Comparison of ENCODE assay signal across 19 cellular contexts in the genomic region with DNA sequence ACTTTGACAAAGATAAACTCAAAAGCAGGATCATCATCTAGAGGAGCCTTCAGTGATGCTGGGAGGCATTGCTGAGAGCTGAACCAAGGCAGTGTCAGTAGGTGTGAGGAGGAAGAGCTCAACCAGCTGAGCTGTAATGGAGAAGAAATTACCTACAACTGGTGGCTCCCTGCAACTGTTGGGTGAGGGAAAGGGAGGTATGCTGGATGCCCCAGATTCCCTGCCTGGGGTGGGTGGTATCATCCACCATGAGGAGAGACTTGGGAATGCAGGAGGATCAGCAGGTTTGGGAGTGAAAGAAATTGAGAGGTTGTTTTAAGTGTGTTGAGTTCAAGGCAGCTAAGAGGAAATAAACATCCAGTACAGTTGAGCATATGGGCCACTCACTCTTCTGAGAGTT.
A peak's percentile ranks its signal among the peaks of the same experiment; 100 is the strongest.
DNase-seq lines count a peak whose midpoint lies in the region; ATAC-seq, FAIRE-seq and TF ChIP-seq lines count a peak whose summit lies in the region.
"Had no signal": no experiment of that assay in that cellular context is flagged by ENCODE, and none has a peak within 500 bp of the region (broad histone marks: within the 10 kb centered on the region; RNA-seq: fewer than 3 reads in every experiment).

No MANE protein-coding gene starts in this region.

- TF ChIP-seq CTCF in A549 (IDR thresholded peaks at IDR 0.05) (no peak), mammary epithelial cell (conservative IDR thresholded peaks at IDR 0.05 in 1 of 2, IDR thresholded peaks at IDR 0.05 in 1 of 2; ENCODE audit: extremely low read depth in 1 of 2, insufficient read depth in 1 of 2, low read depth in 1 of 2, low read length in 2 of 2) (no peak), keratinocyte (optimal IDR thresholded peaks at IDR 0.05 in 1 of 3, IDR thresholded peaks at IDR 0.05 in 1 of 3, conservative IDR thresholded peaks at IDR 0.05 in 1 of 3; ENCODE audit: extremely low read depth in 1 of 3, insufficient read depth in 2 of 3, low read length in 3 of 3) (no peak), BE2C (IDR thresholded peaks at IDR 0.05; ENCODE audit: low read depth, low read length) (no peak), left lung (IDR thresholded peaks at IDR 0.05) (no peak)

- TF ChIP-seq EP300 in A549 (IDR thresholded peaks at IDR 0.05), result no peak

- no peaks in the 10 kb centered on the region for H3K9me1 ChIP-seq in keratinocyte (ENCODE audit: control insufficient read depth, extremely low read depth, insufficient read depth, low read length)

- no peaks in the 10 kb centered on the region for H3K36me3 ChIP-seq in mammary epithelial cell (ENCODE audit: insufficient read depth, low read length)
- no peaks in the 10 kb centered on the region for H3K36me3 ChIP-seq in keratinocyte (ENCODE audit: control insufficient read depth in 2 of 2, extremely low read depth in 1 of 2, insufficient read depth in 2 of 2, low read length in 2 of 2)
- no peaks in the 10 kb centered on the region for H3K36me3 ChIP-seq in BE2C
- H3K36me3 ChIP-seq in left lung, result no peaks in the 10 kb centered on the region
- H3K36me3 ChIP-seq: HAP-1 had no signal

- H3K4me3 ChIP-seq in A549 (no peak overlapping the region), mammary epithelial cell (replicated peaks in 1 of 3; ENCODE audit: insufficient read depth in 1 of 3, low read depth in 2 of 3, low read length in 3 of 3) (no peak overlapping the region), keratinocyte (ENCODE audit: control insufficient read depth in 2 of 3, extremely low read depth in 1 of 3, insufficient read depth in 2 of 3, low read depth in 1 of 3, low read length in 3 of 3) (peak overlapping the region in 1 of 3 experiments; percentile 29), BE2C (ENCODE audit: low read depth, low read length) (no peak overlapping the region), left lung (no peak overlapping the region)
- H3K4me3 ChIP-seq: HAP-1, SJCRH30 had no signal

- POLR2A ChIA-PET in A549 (lab: Yijun Ruan, JAX), result no interaction called here

- TF ChIP-seq POLR2A in A549 (IDR thresholded peaks at IDR 0.05; ENCODE audit: low read length), result no peak

- CTCF ChIA-PET in A549 (lab: Yijun Ruan, JAX), result interaction anchor here (0.7 to 1.4 kb wide), 6 partner anchors 20 to 388 kb away, joined by 3 to 4 read pairs (median 3); no protein-coding TSS in a partner anchor
- CTCF ChIA-PET in mammary epithelial cell (lab: Charles Lee; ENCODE audit: low non-redundant PET), result interaction anchor here (0.8 kb wide), 1 partner anchor 402 kb away, joined by 4 read pairs; no protein-coding TSS in a partner anchor

- H3K27ac ChIP-seq in A549 (peak overlapping the region in 1 of 2 experiments; percentile 62; a peak in 3 of 6 replicates), mammary epithelial cell (ENCODE audit: insufficient read depth, low read depth, low read length) (no peak overlapping the region), keratinocyte (ENCODE audit: control insufficient read depth, insufficient read depth, low read length) (peak overlapping the region; percentile 46), left lung (no peak overlapping the region)
- H3K27ac ChIP-seq: SJCRH30 had no signal

- intact Hi-C loops in mammary epithelial cell (cut with micrococcal nuclease), result loop anchor here (1.0 to 10.0 kb wide), 5 partner anchors 38 to 404 kb away; a partner anchor contains a TSS
- intact Hi-C loops in left lung (cut with DNase I), result no loop called here

- H3K27me3 ChIP-seq in mammary epithelial cell (ENCODE audit: insufficient read depth, low read length) (no peaks in the 10 kb centered on the region), keratinocyte (ENCODE audit: control insufficient read depth, extremely low read depth, insufficient read depth, low read length) (no peaks in the 10 kb centered on the region), BE2C (no peaks in the 10 kb centered on the region), left lung (no peaks in the 10 kb centered on the region)
- H3K27me3 ChIP-seq: SJCRH30 had no signal

- H2AFZ ChIP-seq in mammary epithelial cell (ENCODE audit: low read depth, low read length), result peak overlapping the region; percentile 77
- peak overlapping the region; percentile 42 for H2AFZ ChIP-seq in keratinocyte (ENCODE audit: control insufficient read depth, low read length)

- in situ Hi-C loops in mammary epithelial cell (cut with MboI; ENCODE audit: low sequenced_read_pairs in 2 of 2), result no loop called here

- ATAC-seq in A549 (peak in 1 of 2 experiments; percentile 38; a peak in 3 of 6 replicates), GM18873 (IDR thresholded peaks at IDR 0.05; ENCODE audit: low FRiP score, unreplicated experiment) (no peak), left lung (no peak)

- H3K9ac ChIP-seq in mammary epithelial cell (ENCODE audit: insufficient read depth, low read length) (no peak overlapping the region), keratinocyte (ENCODE audit: control insufficient read depth, extremely low read depth, insufficient read depth, low read length) (no peak overlapping the region)

- H3K9me3 ChIP-seq in A549 (no peaks in the 10 kb centered on the region), mammary epithelial cell (replicated peaks; ENCODE audit: insufficient read depth, low read length) (no peaks in the 10 kb centered on the region), keratinocyte (ENCODE audit: control insufficient read depth, low read depth, low read length) (no peaks in the 10 kb centered on the region), BE2C (no peaks in the 10 kb centered on the region), left lung (no peaks in the 10 kb centered on the region)
- H3K9me3 ChIP-seq: HAP-1, SJCRH30 had no signal

- H3K79me2 ChIP-seq in mammary epithelial cell (ENCODE audit: insufficient read depth, low read length), result no peaks in the 10 kb centered on the region
- H3K79me2 ChIP-seq in keratinocyte (ENCODE audit: control insufficient read depth, insufficient read depth, low read length), result no peaks in the 10 kb centered on the region

- no peak for TF ChIP-seq RAD21 in A549 (conservative IDR thresholded peaks at IDR 0.05 in 1 of 2, IDR thresholded peaks at IDR 0.05 in 1 of 2)

- H3K4me2 ChIP-seq in A549 (peak overlapping the region; percentile 59; the same call in 2 of the 3 replicates), mammary epithelial cell (ENCODE audit: insufficient read depth, low read depth, low read length) (peak overlapping the region; percentile 34), keratinocyte (ENCODE audit: control insufficient read depth, extremely low read depth, insufficient read depth, low read depth, low read length) (peak overlapping the region; percentile 56)

- DNase-seq in A549 (ENCODE audit: low read depth in 1 of 2, low spot score in 1 of 2), result no peak
- DNase-seq in M059J (ENCODE audit: low read depth), result peak; percentile 18
- no peak for DNase-seq in mammary epithelial cell
- no peak for DNase-seq in keratinocyte (ENCODE audit: low read depth, low spot score)
- DNase-seq in NCI-H748 treated with DMSO at 0.1 percent for 48 hours (lab: John Stamatoyannopoulos, UW), result no peak
- DNase-seq in BE2C, result no peak
- DNase-seq in left lung, result no peak
- DNase-seq: 8988T, C1 segment of cervical spinal cord, DND-41, GDM1, Kasumi-1, NCI-H187, NCI-H345, RPMI8226 had no signal

- H3K4me1 ChIP-seq in A549 (peaks cover 14% of the 10 kb centered on the region), mammary epithelial cell (ENCODE audit: insufficient read depth, low read length) (peaks cover 19% of the 10 kb centered on the region), keratinocyte (ENCODE audit: control insufficient read depth, extremely low read depth, insufficient read depth, low read length) (peaks cover 15% of the 10 kb centered on the region), BE2C (no peaks in the 10 kb centered on the region), left lung (no peaks in the 10 kb centered on the region)
- H3K4me1 ChIP-seq: HAP-1 had no signal

- no peak for FAIRE-seq in A549 (lab: Jason Lieb, UNC)
- no peak for FAIRE-seq in keratinocyte (lab: Jason Lieb, UNC)
- FAIRE-seq: GM19239 had no signal

- H4K20me1 ChIP-seq in mammary epithelial cell (ENCODE audit: insufficient read depth, low read length) (no peaks in the 10 kb centered on the region), keratinocyte (ENCODE audit: control insufficient read depth, extremely low read depth, insufficient read depth, low read length) (no peaks in the 10 kb centered on the region)

- BruUV-seq in mammary epithelial cell (replicated peaks; lab: Mats Ljungman, UMichigan), result no TSS peak

- dilution Hi-C loops in mammary epithelial cell (cut with HindIII; ENCODE audit: low sequenced_read_pairs) (no loop called here), keratinocyte (cut with MboI; ENCODE audit: extremely low pct_ligation_motif_present, low sequenced_read_pairs) (no loop called here)

TF ChIP-seq in A549, 52 proteins besides CTCF, POLR2A, EP300 and RAD21:
- TF ChIP-seq CHD2 (IDR thresholded peaks at IDR 0.05; ENCODE audit: low read length, partially characterized antibody) (no peak), RFX5 (IDR thresholded peaks at IDR 0.05) (no peak), HOXB13 (CRISPR knock-in tag; IDR thresholded peaks at IDR 0.05; ENCODE audit: low read depth) (no peak), NPAS2 (CRISPR knock-in tag; IDR thresholded peaks at IDR 0.05; ENCODE audit: borderline replicate concordance) (no peak), FOXS1 (CRISPR knock-in tag; IDR thresholded peaks at IDR 0.05) (no peak), FOSL2 (IDR thresholded peaks at IDR 0.05) (no peak), FOSL2 (CRISPR knock-in tag; IDR thresholded peaks at IDR 0.05) (no peak), CBX2 (IDR thresholded peaks at IDR 0.05; ENCODE audit: borderline replicate concordance, low read depth) (no peak)
